In the genomic region with DNA sequence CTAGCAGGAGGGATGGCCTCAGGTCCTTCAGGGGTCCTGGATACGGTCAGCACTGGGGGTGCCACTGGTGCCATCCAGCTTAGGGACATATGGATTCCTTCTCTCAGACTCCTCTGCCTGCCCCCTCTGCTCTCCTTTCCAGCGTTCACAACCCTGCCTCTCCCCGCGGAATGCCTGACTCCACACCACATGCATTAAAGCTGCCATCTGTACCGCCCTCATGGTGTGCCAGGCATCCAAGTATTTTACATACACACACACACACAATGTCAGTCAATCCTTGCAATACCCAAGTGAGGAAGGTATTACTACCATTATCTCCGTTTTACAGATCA, we compare ENCODE assay signal across 30 cellular contexts.
DNase-seq lines count a peak whose midpoint lies in the region; ATAC-seq, FAIRE-seq and TF ChIP-seq lines count a peak whose summit lies in the region.
"Had no signal": no experiment of that assay in that cellular context is flagged by ENCODE, and none has a peak within 500 bp of the region (broad histone marks: within the 10 kb centered on the region; RNA-seq: fewer than 3 reads in every experiment).

No MANE protein-coding gene starts in this region.

- H3K36me3 ChIP-seq in right atrium auricular region = no peaks in the 10 kb centered on the region
- no peaks in the 10 kb centered on the region for H3K36me3 ChIP-seq in HepG2 (replicated peaks in 1 of 2; ENCODE audit: control insufficient read depth in 1 of 2, insufficient read depth in 2 of 2, low read length in 2 of 2)
- H3K36me3 ChIP-seq in gastrocnemius medialis = no peaks in the 10 kb centered on the region
- H3K36me3 ChIP-seq in A673 (ENCODE audit: insufficient read depth, low read length, poor library complexity, severe bottlenecking) = no peaks in the 10 kb centered on the region

- no peaks in the 10 kb centered on the region for H4K20me1 ChIP-seq in HepG2 (ENCODE audit: insufficient read depth, low read length)

- ATAC-seq in left ventricle myocardium superior (no peak), HepG2 (no peak), gastrocnemius medialis (no peak), GM18870 (IDR thresholded peaks at IDR 0.05; ENCODE audit: unreplicated experiment) (no peak)
- ATAC-seq: naive thymus-derived CD4-positive, alpha-beta T cell had no signal

- TF ChIP-seq POLR2A in HepG2 (IDR thresholded peaks at IDR 0.05; ENCODE audit: insufficient read depth in 1 of 2, low read depth in 2 of 2, low read length in 2 of 2) = no peak
- no peak for TF ChIP-seq POLR2A in gastrocnemius medialis (IDR thresholded peaks at IDR 0.05)

- H3K4me3 ChIP-seq in right atrium auricular region = no peak overlapping the region
- no peak overlapping the region for H3K4me3 ChIP-seq in HepG2 (replicated peaks in 1 of 3; ENCODE audit: insufficient read depth in 1 of 3, low read depth in 2 of 3, low read length in 3 of 3)
- no peak overlapping the region for H3K4me3 ChIP-seq in gastrocnemius medialis
- no peak overlapping the region for H3K4me3 ChIP-seq in A673 (ENCODE audit: low read depth, low read length, poor library complexity, severe bottlenecking)
- H3K4me3 ChIP-seq: A549 had no signal

- H3K9me3 ChIP-seq in right atrium auricular region = no peaks in the 10 kb centered on the region
- no peaks in the 10 kb centered on the region for H3K9me3 ChIP-seq in HepG2 (ENCODE audit: low read length)
- no peaks in the 10 kb centered on the region for H3K9me3 ChIP-seq in gastrocnemius medialis
- no peaks in the 10 kb centered on the region for H3K9me3 ChIP-seq in A673 (ENCODE audit: low read depth, low read length, poor library complexity, severe bottlenecking)
- H3K9me3 ChIP-seq: A549 had no signal

- POLR2A ChIA-PET in HepG2 (lab: Yijun Ruan, JAX) = interaction anchor here (0.6 to 9.3 kb wide), 2 partner anchors 10 to 17 kb away, joined by 3 to 98 read pairs; no protein-coding TSS in a partner anchor
- POLR2A ChIA-PET in A673 (lab: Charles Lee; ENCODE audit: low non-redundant PET) = no interaction called here

- peak overlapping the region; percentile 81 to 83 for H3K27ac ChIP-seq in right atrium auricular region
- H3K27ac ChIP-seq in HepG2 (ENCODE audit: extremely low read length, insufficient read depth, low read length) = no peak overlapping the region
- peak overlapping the region in 3 of 4 donors; percentile 65 to 81 (median 71) for H3K27ac ChIP-seq in gastrocnemius medialis
- H3K27ac ChIP-seq in A673 (ENCODE audit: low read depth, low read length, poor library complexity, severe bottlenecking) = no peak overlapping the region
- H3K27ac ChIP-seq in substantia nigra (ENCODE audit: low read depth, low read length, poor library complexity, severe bottlenecking) = no peak overlapping the region
- H3K27ac ChIP-seq: C4-2B had no signal

- H3K27me3 ChIP-seq in right atrium auricular region (no peaks in the 10 kb centered on the region), HepG2 (ENCODE audit: control insufficient read depth in 1 of 2, insufficient read depth in 2 of 2, low read length in 2 of 2) (no peaks in the 10 kb centered on the region), gastrocnemius medialis (no peaks in the 10 kb centered on the region), A673 (replicated peaks; ENCODE audit: insufficient read depth, low read depth, low read length, poor library complexity) (no peaks in the 10 kb centered on the region)

- CTCF ChIA-PET in HepG2 (lab: Yijun Ruan, JAX; ENCODE audit: low intra/inter-chr PET ratio, low total read pairs) = no interaction called here
- CTCF ChIA-PET in A673 (lab: Charles Lee) = no interaction called here

- WGBS in HepG2 (ENCODE audit: low lambda C conversion rate) = 95% methylated on average over 6 of the region's 6 CpGs

- no peak for DNase-seq in right atrium auricular region (ENCODE audit: low spot score)
- DNase-seq in left ventricle myocardium superior = no peak
- no peak for DNase-seq in HepG2 (ENCODE audit: low spot score)
- DNase-seq in gastrocnemius medialis = no peak
- no peak for DNase-seq in A673 (ENCODE audit: low spot score)
- DNase-seq in activated CD8-positive, alpha-beta memory T cell treated with anti-CD3 and anti-CD28 coated beads, Interleukin-2, amount 50 U/mL, for 48 hours = no peak
- DNase-seq in substantia nigra (lab: John Stamatoyannopoulos, UW) = no peak
- DNase-seq: activated B cell treated with CpG ODN at 0.5 μM for 24 hours; activated CD4-positive, alpha-beta memory T cell treated with anti-CD3 and anti-CD28 coated beads for 36 hours; activated T-cell treated with anti-CD3 and anti-CD28 coated beads for 4 hours; amniotic stem cell; caudate nucleus; dermis blood vessel endothelial cell; islet precursor cell; KG1; mammary epithelial cell; naive thymus-derived CD4-positive, alpha-beta T cell; NCI-H2081; NCI-H510A; NK-92 treated with Interleukin-12 subunit alpha and Interleukin-12 subunit beta, amount 100 ng/mL, for 24 hours; RPMI8226; small intestine; stimulated activated CD4-positive, alpha-beta T cell treated with anti-CD3 and anti-CD28 coated beads, Interleukin-2, amount 100 ng/mL, for 48 hours; stimulated activated naive CD8-positive, alpha-beta T cell treated with anti-CD3 and anti-CD28 coated beads, Interleukin-15, Interleukin-2, amounts not matched to agents 100 U/mL and 50 U/mL, for 24 hours; T-helper 9 cell had no signal

- H3K9ac ChIP-seq in HepG2 (ENCODE audit: insufficient read depth, low read depth, low read length) = no peak overlapping the region

- no peak for TF ChIP-seq RAD21 in HepG2 (CRISPR knock-in tag; IDR thresholded peaks at IDR 0.05)

- H3K4me1 ChIP-seq in right atrium auricular region (peaks cover 0 to 71% of the 10 kb centered on the region in 2 donors), HepG2 (ENCODE audit: insufficient read depth, low read length) (peaks cover 96% of the 10 kb centered on the region), gastrocnemius medialis (peaks cover 40 to 47% of the 10 kb centered on the region in 2 donors), A673 (ENCODE audit: insufficient read depth, low read length, poor library complexity, severe bottlenecking) (no peaks in the 10 kb centered on the region)
- H3K4me1 ChIP-seq: A549 had no signal

- no peak for TF ChIP-seq CTCF in right atrium auricular region (IDR thresholded peaks at IDR 0.05)
- TF ChIP-seq CTCF in HepG2 (CRISPR knock-in tag; IDR thresholded peaks at IDR 0.05) = no peak
- no peak for TF ChIP-seq CTCF in gastrocnemius medialis (IDR thresholded peaks at IDR 0.05 in 4 of 5, conservative IDR thresholded peaks at IDR 0.05 in 1 of 5)
- TF ChIP-seq CTCF in A673 (conservative IDR thresholded peaks at IDR 0.05; ENCODE audit: low read depth, low read length) = no peak

- no peak overlapping the region for H2AFZ ChIP-seq in HepG2 (ENCODE audit: low read length)

- FAIRE-seq in HepG2 (lab: Jason Lieb, UNC) = no peak
- FAIRE-seq: A549, endothelial cell of umbilical vein, G401.6, small intestine had no signal

- BruUV-seq in HepG2 (replicated peaks; lab: Mats Ljungman, UMichigan) (no TSS peak), A673 (replicated peaks; lab: Mats Ljungman, UMichigan) (no TSS peak)

- no peak for TF ChIP-seq EP300 in HepG2 (IDR thresholded peaks at IDR 0.05; ENCODE audit: low read depth in 2 of 2, low read length in 2 of 2)
- no peak for TF ChIP-seq EP300 in HepG2 (CRISPR knock-in tag; IDR thresholded peaks at IDR 0.05; ENCODE audit: borderline replicate concordance)

- in situ Hi-C loops in HepG2 (cut with HindIII; ENCODE audit: extremely low pct_ligation_motif_present, low pct_unique_long_range_greater_than_20kb) (no loop called here), gastrocnemius medialis (cut with MboI; ENCODE audit: low sequenced_read_pairs in 4 of 4) (loop anchor here in 2 of 4 donors (10.0 kb wide), 1 partner anchor 277 kb away; no protein-coding TSS in a partner anchor)

- H3K4me2 ChIP-seq in HepG2 (ENCODE audit: low read depth, low read length) = no peak overlapping the region
- H3K4me2 ChIP-seq: A549 had no signal

- intact Hi-C loops in left ventricle myocardium superior (cut with micrococcal nuclease) (no loop called here), HepG2 (cut with micrococcal nuclease; ENCODE audit: unreplicated experiment) (loop anchor here (2.0 kb wide), 1 partner anchor 15 kb away; no protein-coding TSS in a partner anchor), gastrocnemius medialis (cut with DNase I; ENCODE audit: low total_unique reads) (no loop called here), A673 (cut with micrococcal nuclease; ENCODE audit: unreplicated experiment) (no loop called here)

- H3K79me2 ChIP-seq in HepG2 (ENCODE audit: insufficient read depth, low read length) = no peaks in the 10 kb centered on the region

TF ChIP-seq in HepG2, 621 proteins besides CTCF, POLR2A, EP300 and RAD21:
- no peak for TF ChIP-seq FIP1L1 (IDR thresholded peaks at IDR 0.05; ENCODE audit: borderline replicate concordance, insufficient read depth, low read depth, low read length)
- TF ChIP-seq, protein P1, sequence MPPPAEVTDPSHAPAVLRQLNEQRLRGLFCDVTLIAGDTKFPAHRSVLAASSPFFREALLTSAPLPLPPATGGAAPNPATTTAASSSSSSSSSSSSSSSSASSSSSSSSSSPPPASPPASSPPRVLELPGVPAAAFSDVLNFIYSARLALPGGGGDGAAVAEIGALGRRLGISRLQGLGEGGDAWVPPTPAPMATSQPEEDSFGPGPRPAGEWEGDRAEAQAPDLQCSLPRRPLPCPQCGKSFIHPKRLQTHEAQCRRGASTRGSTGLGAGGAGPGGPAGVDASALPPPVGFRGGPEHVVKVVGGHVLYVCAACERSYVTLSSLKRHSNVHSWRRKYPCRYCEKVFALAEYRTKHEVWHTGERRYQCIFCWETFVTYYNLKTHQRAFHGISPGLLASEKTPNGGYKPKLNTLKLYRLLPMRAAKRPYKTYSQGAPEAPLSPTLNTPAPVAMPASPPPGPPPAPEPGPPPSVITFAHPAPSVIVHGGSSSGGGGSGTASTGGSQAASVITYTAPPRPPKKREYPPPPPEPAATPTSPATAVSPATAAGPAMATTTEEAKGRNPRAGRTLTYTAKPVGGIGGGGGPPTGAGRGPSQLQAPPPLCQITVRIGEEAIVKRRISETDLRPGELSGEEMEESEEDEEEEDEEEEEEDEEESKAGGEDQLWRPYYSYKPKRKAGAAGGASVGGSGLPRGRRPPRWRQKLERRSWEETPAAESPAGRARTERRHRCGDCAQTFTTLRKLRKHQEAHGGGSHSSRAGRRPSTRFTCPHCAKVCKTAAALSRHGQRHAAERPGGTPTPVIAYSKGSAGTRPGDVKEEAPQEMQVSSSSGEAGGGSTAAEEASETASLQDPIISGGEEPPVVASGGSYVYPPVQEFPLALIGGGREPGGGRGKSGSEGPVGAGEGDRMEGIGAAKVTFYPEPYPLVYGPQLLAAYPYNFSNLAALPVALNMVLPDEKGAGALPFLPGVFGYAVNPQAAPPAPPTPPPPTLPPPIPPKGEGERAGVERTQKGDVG (CRISPR knock-in tag; IDR thresholded peaks at IDR 0.05; ENCODE audit: borderline replicate concordance) = 0 out of 2 replicates have a peak, but pooled peaks have one; percentile 23
TF ChIP-seq in HepG2: peak in this region for 1.

Comparison
In these comparisons a context has a peak if more than half of its experiments do, and no peak if none do; other contexts are left out.
1. H3K27ac ChIP-seq: peak in right atrium auricular region (2 of 2) and gastrocnemius medialis (3 of 4); none in HepG2 (single experiment), A673 (single experiment) and substantia nigra (single experiment).